In the genomic region with DNA sequence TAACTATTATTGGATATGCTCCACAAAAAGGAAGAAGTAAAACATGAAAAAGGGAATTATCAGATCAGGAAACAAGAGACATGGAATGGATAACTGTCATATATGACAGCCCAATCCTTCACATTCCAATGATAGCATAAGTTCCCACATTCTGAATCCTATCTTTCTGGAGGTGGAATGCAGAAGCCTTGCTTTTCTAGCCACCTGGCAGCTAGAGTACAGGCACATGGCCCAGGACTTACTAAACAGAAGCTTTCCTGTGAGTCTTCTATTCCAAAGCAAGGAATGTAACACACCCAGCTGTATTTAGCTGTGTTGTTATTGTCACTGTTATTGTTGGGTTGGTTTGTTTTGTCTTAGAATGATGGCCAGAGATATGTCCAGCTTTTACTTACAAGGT, we compare ENCODE assay signal across 22 cellular contexts.
DNase-seq lines count a peak whose midpoint lies in the region; ATAC-seq and TF ChIP-seq lines count a peak whose summit lies in the region.
"Had no signal": no experiment of that assay in that cellular context is flagged by ENCODE, and none has a peak within 500 bp of the region (broad histone marks: within the 10 kb centered on the region; RNA-seq: fewer than 3 reads in every experiment).

No MANE protein-coding gene starts in this region.

- H2AFZ ChIP-seq in GM23338 (no peak overlapping the region), neuronal stem cell (ENCODE audit: low read length) (peak overlapping the region; percentile 11)

- no peaks in the 10 kb centered on the region for H4K20me1 ChIP-seq in GM23338 (replicated peaks; ENCODE audit: insufficient read depth)

- H3K9me3 ChIP-seq in neuronal stem cell (replicated peaks in 1 of 2; ENCODE audit: control insufficient read depth in 2 of 2, insufficient read depth in 1 of 2, low read depth in 1 of 2, low read length in 2 of 2) = no peaks in the 10 kb centered on the region
- H3K9me3 ChIP-seq: body of pancreas, HAP-1, pancreas, testis had no signal

- H3K9me2 ChIP-seq in GM23338 (ENCODE audit: insufficient read depth) = no peaks in the 10 kb centered on the region

- H3K4me1 Mint-ChIP-seq in GM23338 = peaks cover 8% of the 10 kb centered on the region
- H3K4me1 Mint-ChIP-seq: activated CD8-positive, alpha-beta memory T cell treated with anti-CD3 and anti-CD28 coated beads, Interleukin-2, amount 10 ng/mL, durations not matched to agents 7 days and 5 days; CD4-positive, alpha-beta memory T cell; memory B cell; natural killer cell; stimulated activated naive B cell treated with anti-CD40 and anti-IgM and Interleukin-4, amounts not matched to agents 10 μg/mL and 1 μg/mL and 100 μg/mL, for 72 hours had no signal

- H3K27ac ChIP-seq in GM23338 (ENCODE audit: low read depth) = no peak overlapping the region
- H3K27ac ChIP-seq in epithelial cell of prostate = peak overlapping the region; percentile 6
- H3K27ac ChIP-seq in neuronal stem cell (replicated peaks; ENCODE audit: low read length) = no peak overlapping the region
- no peak overlapping the region for H3K27ac ChIP-seq in coronary artery
- H3K27ac ChIP-seq: body of pancreas, pancreas, testis had no signal

- H3K14ac ChIP-seq in neuronal stem cell (ENCODE audit: low read length) = no peak overlapping the region

- H3K79me2 ChIP-seq in GM23338 (replicated peaks; ENCODE audit: insufficient read depth) = no peaks in the 10 kb centered on the region

- H3K4me3 ChIP-seq in GM23338 = no peak overlapping the region
- H3K4me3 ChIP-seq in neuronal stem cell (ENCODE audit: low read length in 2 of 2) = no peak overlapping the region
- H3K4me3 ChIP-seq in coronary artery = no peak overlapping the region
- H3K4me3 ChIP-seq: body of pancreas, HAP-1, pancreas, testis had no signal

- no peaks in the 10 kb centered on the region for H3K36me3 Mint-ChIP-seq in GM23338 (ENCODE audit: low read depth)
- H3K36me3 Mint-ChIP-seq: activated CD8-positive, alpha-beta memory T cell treated with anti-CD3 and anti-CD28 coated beads, Interleukin-2, amount 10 ng/mL, durations not matched to agents 7 days and 5 days; activated naive CD4-positive, alpha-beta T cell treated with anti-CD3 and anti-CD28 coated beads, Interleukin-2, amount 50 U/mL, for 72 hours; CD4-positive, alpha-beta memory T cell; memory B cell; natural killer cell; stimulated activated naive B cell treated with anti-CD40 and anti-IgM and Interleukin-4, amounts not matched to agents 10 μg/mL and 1 μg/mL and 100 μg/mL, for 72 hours had no signal

- no peak for TF ChIP-seq CTCF in GM23338 (conservative IDR thresholded peaks at IDR 0.05; ENCODE audit: low read depth in 2 of 2)
- TF ChIP-seq CTCF in coronary artery (IDR thresholded peaks at IDR 0.05) = no peak

- no peaks in the 10 kb centered on the region for H3K36me3 ChIP-seq in GM23338 (ENCODE audit: insufficient read depth)
- no peaks in the 10 kb centered on the region for H3K36me3 ChIP-seq in neuronal stem cell (replicated peaks in 1 of 2; ENCODE audit: control insufficient read depth in 2 of 2, insufficient read depth in 2 of 2, low read length in 2 of 2)
- H3K36me3 ChIP-seq: HAP-1, pancreas had no signal

- no peak overlapping the region for H2BK120ac ChIP-seq in neuronal stem cell (ENCODE audit: low read depth, low read length)

- H3K4me2 ChIP-seq in GM23338 (no peak overlapping the region), neuronal stem cell (ENCODE audit: insufficient read depth, low read length, poor library complexity, severe bottlenecking) (no peak overlapping the region)

- H3K4me3 Mint-ChIP-seq in GM23338 = no peak overlapping the region
- H3K4me3 Mint-ChIP-seq: activated CD8-positive, alpha-beta memory T cell treated with anti-CD3 and anti-CD28 coated beads, Interleukin-2, amount 10 ng/mL, durations not matched to agents 7 days and 5 days; CD4-positive, alpha-beta memory T cell; memory B cell; natural killer cell; stimulated activated naive B cell treated with anti-CD40 and anti-IgM and Interleukin-4, amounts not matched to agents 10 μg/mL and 1 μg/mL and 100 μg/mL, for 72 hours had no signal

- no peak overlapping the region for H3K9ac ChIP-seq in neuronal stem cell (ENCODE audit: low read depth, low read length, poor library complexity)

- H3F3A ChIP-seq in GM23338 (replicated peaks; ENCODE audit: low read depth) = no peaks in the 10 kb centered on the region

- no peak overlapping the region for H2BK15ac ChIP-seq in neuronal stem cell (ENCODE audit: low read length)

- no peaks in the 10 kb centered on the region for H3K27me3 Mint-ChIP-seq in GM23338 (ENCODE audit: insufficient read depth, low read depth, poor library complexity)
- H3K27me3 Mint-ChIP-seq: activated CD8-positive, alpha-beta memory T cell treated with anti-CD3 and anti-CD28 coated beads, Interleukin-2, amount 10 ng/mL, durations not matched to agents 7 days and 5 days; CD4-positive, alpha-beta memory T cell; memory B cell; stimulated activated naive B cell treated with anti-CD40 and anti-IgM and Interleukin-4, amounts not matched to agents 10 μg/mL and 1 μg/mL and 100 μg/mL, for 72 hours had no signal

- ATAC-seq in GM23338 (no peak), SK-N-SH treated with all-trans-retinoic acid at 6 μM for 48 hours (no peak), HG03432 (IDR thresholded peaks at IDR 0.05; ENCODE audit: unreplicated experiment) (no peak)
- ATAC-seq: activated CD8-positive, alpha-beta memory T cell treated with anti-CD3 and anti-CD28 coated beads, Interleukin-2, amount 10 ng/mL, durations not matched to agents 7 days and 5 days; activated naive CD4-positive, alpha-beta T cell treated with anti-CD3 and anti-CD28 coated beads, Interleukin-2, amount 50 U/mL, for 72 hours; body of pancreas; natural killer cell; stimulated activated naive B cell treated with anti-CD40 and anti-IgM and Interleukin-4, amounts not matched to agents 10 μg/mL and 1 μg/mL and 100 μg/mL, for 72 hours had no signal

- H3K27me3 ChIP-seq in GM23338 (ENCODE audit: insufficient read depth) (no peaks in the 10 kb centered on the region), neuronal stem cell (ENCODE audit: control insufficient read depth in 3 of 3, insufficient read depth in 3 of 3, low read depth in 1 of 3, low read length in 3 of 3) (no peaks in the 10 kb centered on the region)
- H3K27me3 ChIP-seq: body of pancreas, pancreas, testis had no signal

- H3K23ac ChIP-seq in neuronal stem cell (ENCODE audit: low read depth, low read length, poor library complexity) = no peak overlapping the region

- no peak overlapping the region for H3K4ac ChIP-seq in neuronal stem cell (ENCODE audit: low read length)

- no peak overlapping the region for H2AK5ac ChIP-seq in neuronal stem cell (ENCODE audit: low read depth, low read length)

- no peak overlapping the region for H4K91ac ChIP-seq in neuronal stem cell (ENCODE audit: low read depth, low read length, poor library complexity)

- no peaks in the 10 kb centered on the region for H3K79me1 ChIP-seq in neuronal stem cell (ENCODE audit: low read depth, low read length)

- H4K8ac ChIP-seq in neuronal stem cell (ENCODE audit: low read depth, low read length) = no peak overlapping the region

- H3K27ac Mint-ChIP-seq in GM23338 = no peak overlapping the region
- H3K27ac Mint-ChIP-seq: activated CD8-positive, alpha-beta memory T cell treated with anti-CD3 and anti-CD28 coated beads, Interleukin-2, amount 10 ng/mL, durations not matched to agents 7 days and 5 days; activated naive CD4-positive, alpha-beta T cell treated with anti-CD3 and anti-CD28 coated beads, Interleukin-2, amount 50 U/mL, for 72 hours; CD4-positive, alpha-beta memory T cell; memory B cell; natural killer cell; stimulated activated naive B cell treated with anti-CD40 and anti-IgM and Interleukin-4, amounts not matched to agents 10 μg/mL and 1 μg/mL and 100 μg/mL, for 72 hours had no signal

- no peaks in the 10 kb centered on the region for H3K9me3 Mint-ChIP-seq in GM23338
- H3K9me3 Mint-ChIP-seq: memory B cell; natural killer cell; stimulated activated naive B cell treated with anti-CD40 and anti-IgM and Interleukin-4, amounts not matched to agents 10 μg/mL and 1 μg/mL and 100 μg/mL, for 72 hours had no signal

- H2BK5ac ChIP-seq in neuronal stem cell (ENCODE audit: low read length) = no peak overlapping the region

- DNase-seq in GM23338 (ENCODE audit: low spot score) = peak; percentile 7
- DNase-seq in epithelial cell of prostate (ENCODE audit: low read depth, low spot score) = no peak
- no peak for DNase-seq in neuronal stem cell (ENCODE audit: low spot score)
- DNase-seq in coronary artery (ENCODE audit: low spot score) = no peak
- DNase-seq in stimulated activated CD4-positive, alpha-beta T cell treated with anti-CD3 and anti-CD28 coated beads, Interleukin-4, amount 100 ng/mL, for 24 hours = no peak
- DNase-seq: activated CD4-positive, alpha-beta T cell treated with anti-CD3 and anti-CD28 coated beads for 48 hours; activated CD8-positive, alpha-beta memory T cell treated with anti-CD3 and anti-CD28 coated beads, Interleukin-2, amount 10 ng/mL, durations not matched to agents 7 days and 5 days; body of pancreas; CD4-positive, alpha-beta memory T cell; kidney; natural killer cell; NCI-H2081 treated with DMSO at 0.1 percent for 48 hours; NCI-H510A treated with DMSO at 0.1 percent for 48 hours; pancreas; stimulated activated CD4-positive, alpha-beta T cell treated with anti-CD3 and anti-CD28 coated beads, Interleukin-1b, Interleukin-23, amount 100 ng/mL, for 48 hours; stimulated activated naive B cell treated with anti-CD40 and anti-IgM and Interleukin-4, amounts not matched to agents 10 μg/mL and 1 μg/mL and 100 μg/mL, for 72 hours; testis had no signal

- H3K4me1 ChIP-seq in GM23338 (ENCODE audit: insufficient read depth) (peaks cover 6% of the 10 kb centered on the region; the same call in 1 of the 2 replicates), neuronal stem cell (ENCODE audit: control insufficient read depth in 2 of 2, insufficient read depth in 1 of 2, low read depth in 1 of 2, low read length in 2 of 2) (peaks cover 0 to 10% of the 10 kb centered on the region in 2 donors)
- H3K4me1 ChIP-seq: testis had no signal

- no peak overlapping the region for H3K18ac ChIP-seq in neuronal stem cell (ENCODE audit: low read length)

- H2BK12ac ChIP-seq in neuronal stem cell (ENCODE audit: low read length) = no peak overlapping the region

TF ChIP-seq in GM23338, 12 proteins besides CTCF, POLR2A, EP300 and RAD21 (continues in another document):
- TF ChIP-seq EZH2 (IDR thresholded peaks at IDR 0.05; ENCODE audit: low read depth, unreplicated experiment) = no peak
